Comparison of ENCODE assay signal across 12 cellular contexts in the genomic region with DNA sequence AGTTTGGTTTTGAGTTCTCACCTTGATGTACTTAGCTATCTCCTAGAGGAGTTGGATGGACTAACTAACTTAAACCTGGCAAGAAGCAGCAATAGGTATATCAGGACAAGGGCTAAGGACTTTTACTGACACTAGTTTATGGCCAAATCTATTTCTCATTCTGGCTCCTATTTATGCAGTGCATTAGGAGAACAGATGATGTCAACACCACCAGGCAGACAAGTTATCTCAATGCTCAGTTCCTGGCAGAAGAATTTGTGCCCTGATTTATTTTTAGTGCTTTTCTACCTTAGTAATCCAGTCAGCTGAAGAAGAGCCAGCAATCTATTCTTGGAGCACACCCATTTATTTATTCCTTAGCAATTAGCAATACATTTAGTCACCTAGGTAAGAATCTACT. TPM values are rescaled to one million over a fixed set of nuclear protein-coding genes. Genes with fewer than 3 reads are reported as not detected.
DNase-seq lines count a peak whose midpoint lies in the region; ATAC-seq and TF ChIP-seq lines count a peak whose summit lies in the region.
"Had no signal": no experiment of that assay in that cellular context is flagged by ENCODE, and none has a peak within 500 bp of the region (broad histone marks: within the 10 kb centered on the region; RNA-seq: fewer than 3 reads in every experiment).

No MANE protein-coding gene starts in this region.

- H3K4me3 ChIP-seq in fibroblast of pulmonary artery (replicated peaks; ENCODE audit: low read depth, low read length) = no peak overlapping the region

- DNase-seq in A172 (ENCODE audit: low spot score) = peak; percentile 53
- peak; percentile 46 for DNase-seq in fibroblast of pulmonary artery (ENCODE audit: low read depth)
- DNase-seq in non-pigmented ciliary epithelial cell (ENCODE audit: low read depth) = peak; percentile 20
- DNase-seq in activated T-helper 1 cell treated with anti-CD3 and anti-CD28 coated beads, Interleukin-12 subunit alpha, Interleukin-12 subunit beta, Interleukin-2, Interleukin-4 antibody, amounts not matched to agents 30 ng/mL and 10 ng/mL and 1 ng/mL, durations not matched to agents 14 hours and 24 hours and 36 hours (ENCODE audit: low spot score) = no peak
- DNase-seq in activated CD4-positive, alpha-beta T cell treated with anti-CD3 and anti-CD28 coated beads, Interleukin-2, amount 50 U/mL, for 4 hours = no peak
- no peak for DNase-seq in stimulated activated naive CD4-positive, alpha-beta T cell treated with Interleukin-2 at 50 U/mL for 16 hours (lab: John Stamatoyannopoulos, UW)
- DNase-seq: ACHN, NCI-H446 treated with DMSO at 0.1 percent for 48 hours had no signal

- H3K4me3 Mint-ChIP-seq in activated T-helper 1 cell treated with anti-CD3 and anti-CD28 coated beads, Interleukin-12 subunit alpha, Interleukin-12 subunit beta, Interleukin-2, Interleukin-4 antibody, amounts not matched to agents 30 ng/mL and 10 ng/mL and 1 ng/mL, durations not matched to agents 14 hours and 24 hours and 36 hours = no peak overlapping the region

- H3K27ac ChIP-seq in angular gyrus (ENCODE audit: low read depth, low read length) = peak overlapping the region; percentile 42

- ATAC-seq in GM18867 (IDR thresholded peaks at IDR 0.05; ENCODE audit: unreplicated experiment) = no peak

- H3K9me3 Mint-ChIP-seq in activated T-helper 1 cell treated with anti-CD3 and anti-CD28 coated beads, Interleukin-12 subunit alpha, Interleukin-12 subunit beta, Interleukin-2, Interleukin-4 antibody, amounts not matched to agents 30 ng/mL and 10 ng/mL and 1 ng/mL, durations not matched to agents 14 hours and 24 hours and 36 hours = no peaks in the 10 kb centered on the region

- H3K27ac Mint-ChIP-seq in activated T-helper 1 cell treated with anti-CD3 and anti-CD28 coated beads, Interleukin-12 subunit alpha, Interleukin-12 subunit beta, Interleukin-2, Interleukin-4 antibody, amounts not matched to agents 30 ng/mL and 10 ng/mL and 1 ng/mL, durations not matched to agents 14 hours and 24 hours and 36 hours = no peak overlapping the region

- intact Hi-C loops in activated T-helper 1 cell treated with anti-CD3 and anti-CD28 coated beads, Interleukin-12 subunit alpha, Interleukin-12 subunit beta, Interleukin-2, Interleukin-4 antibody, amounts not matched to agents 30 ng/mL and 10 ng/mL and 1 ng/mL, durations not matched to agents 14 hours and 24 hours and 36 hours (cut with micrococcal nuclease) = no loop called here

- H3K27me3 Mint-ChIP-seq in activated T-helper 1 cell treated with anti-CD3 and anti-CD28 coated beads, Interleukin-12 subunit alpha, Interleukin-12 subunit beta, Interleukin-2, Interleukin-4 antibody, amounts not matched to agents 30 ng/mL and 10 ng/mL and 1 ng/mL, durations not matched to agents 14 hours and 24 hours and 36 hours (ENCODE audit: insufficient read depth) = peaks cover 6% of the 10 kb centered on the region

- no peaks in the 10 kb centered on the region for H3K4me1 Mint-ChIP-seq in activated T-helper 1 cell treated with anti-CD3 and anti-CD28 coated beads, Interleukin-12 subunit alpha, Interleukin-12 subunit beta, Interleukin-2, Interleukin-4 antibody, amounts not matched to agents 30 ng/mL and 10 ng/mL and 1 ng/mL, durations not matched to agents 14 hours and 24 hours and 36 hours (ENCODE audit: low read depth)

- H3K36me3 Mint-ChIP-seq in activated T-helper 1 cell treated with anti-CD3 and anti-CD28 coated beads, Interleukin-12 subunit alpha, Interleukin-12 subunit beta, Interleukin-2, Interleukin-4 antibody, amounts not matched to agents 30 ng/mL and 10 ng/mL and 1 ng/mL, durations not matched to agents 14 hours and 24 hours and 36 hours (ENCODE audit: low read depth) = no peaks in the 10 kb centered on the region

- no peak for TF ChIP-seq CTCF in fibroblast of pulmonary artery (IDR thresholded peaks at IDR 0.05; ENCODE audit: low read length, missing control alignments)

RNA-seq across cellular contexts. Expression of a gene that starts 30.7 kb away (rescaled TPM):
- total RNA-seq in A172 (2014; rRNA removed; shearing (Covaris generic)) = not detected in 2 replicates
- not detected in 2 replicates for total RNA-seq in activated T-helper 1 cell treated with anti-CD3 and anti-CD28 coated beads, Interleukin-12 subunit alpha, Interleukin-12 subunit beta, Interleukin-2, Interleukin-4 antibody, amounts not matched to agents 30 ng/mL and 10 ng/mL and 1 ng/mL, durations not matched to agents 14 hours and 24 hours and 36 hours
- total RNA-seq: endothelial cell of umbilical vein, RPMI7951 had no signal

RNA-seq across cellular contexts. Expression of a gene that starts 52.3 kb away (rescaled TPM):
- total RNA-seq in A172 (2014; rRNA removed; shearing (Covaris generic)) = not detected in 2 replicates
- not detected in 2 replicates for total RNA-seq in activated T-helper 1 cell treated with anti-CD3 and anti-CD28 coated beads, Interleukin-12 subunit alpha, Interleukin-12 subunit beta, Interleukin-2, Interleukin-4 antibody, amounts not matched to agents 30 ng/mL and 10 ng/mL and 1 ng/mL, durations not matched to agents 14 hours and 24 hours and 36 hours
- total RNA-seq: endothelial cell of umbilical vein, RPMI7951 had no signal

Comparison
In these comparisons a context has a peak if more than half of its experiments do, and no peak if none do; other contexts are left out.
1. DNase-seq: peak in A172 (single experiment), fibroblast of pulmonary artery (single experiment) and non-pigmented ciliary epithelial cell (single experiment); none in activated T-helper 1 cell treated with anti-CD3 and anti-CD28 coated beads, Interleukin-12 subunit alpha, Interleukin-12 subunit beta, Interleukin-2, Interleukin-4 antibody, amounts not matched to agents 30 ng/mL and 10 ng/mL and 1 ng/mL, durations not matched to agents 14 hours and 24 hours and 36 hours (single experiment), activated CD4-positive, alpha-beta T cell treated with anti-CD3 and anti-CD28 coated beads, Interleukin-2, amount 50 U/mL, for 4 hours (0 of 2) and stimulated activated naive CD4-positive, alpha-beta T cell treated with Interleukin-2 at 50 U/mL for 16 hours (single experiment).